24 cellular contexts compared by ENCODE assay signal in the genomic region with DNA sequence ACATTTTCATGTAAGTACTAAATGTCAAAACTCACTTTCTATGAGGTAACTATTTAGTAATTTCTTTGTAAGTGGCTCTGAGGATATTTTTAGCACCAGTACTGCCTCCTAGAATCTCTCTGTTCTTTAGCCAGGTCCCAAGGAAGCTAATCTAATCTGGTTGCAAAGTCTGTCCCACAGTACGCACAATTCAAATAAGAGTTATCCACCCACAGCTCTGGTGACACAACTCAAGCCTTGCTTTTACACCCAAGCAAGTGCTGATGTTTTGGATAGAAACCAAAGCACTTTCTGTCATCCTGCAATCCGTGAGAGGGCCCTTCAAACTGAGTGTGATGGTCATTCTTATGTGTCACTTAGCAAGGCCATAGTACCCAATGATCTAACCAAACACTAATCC. TPM values are rescaled to one million over a fixed set of nuclear protein-coding genes. Genes with fewer than 3 reads are reported as not detected.
A peak's percentile ranks its signal among the peaks of the same experiment; 100 is the strongest.
DNase-seq lines count a peak whose midpoint lies in the region; ATAC-seq lines count a peak whose summit lies in the region.
"Had no signal": no experiment of that assay in that cellular context is flagged by ENCODE, and none has a peak within 500 bp of the region (broad histone marks: within the 10 kb centered on the region; RNA-seq: fewer than 3 reads in every experiment).

No MANE protein-coding gene starts in this region.

- no peaks in the 10 kb centered on the region for H3K9me3 Mint-ChIP-seq in stimulated activated naive CD8-positive, alpha-beta T cell treated with anti-CD3 and anti-CD28 coated beads, Interleukin-15, Interleukin-2, amounts not matched to agents 100 ng/mL and 50 ng/mL, for 24 hours
- no peaks in the 10 kb centered on the region for H3K9me3 Mint-ChIP-seq in activated T-helper 17 cell treated with anti-CD3 and anti-CD28 coated beads, Interleukin-2, amount 50 U/mL, for 72 hours
- H3K9me3 Mint-ChIP-seq: GM23338; nephron; stimulated activated naive CD8-positive, alpha-beta T cell treated with anti-CD3 and anti-CD28 coated beads, Interleukin-15, amount 100 ng/mL, for 72 hours had no signal

- intact Hi-C loops in left cardiac atrium (cut with DNase I), result no loop called here

- no peaks in the 10 kb centered on the region for H3K27me3 Mint-ChIP-seq in stimulated activated naive CD8-positive, alpha-beta T cell treated with anti-CD3 and anti-CD28 coated beads, Interleukin-15, Interleukin-2, amounts not matched to agents 100 ng/mL and 50 ng/mL, for 24 hours
- H3K27me3 Mint-ChIP-seq in activated T-helper 17 cell treated with anti-CD3 and anti-CD28 coated beads, Interleukin-2, amount 50 U/mL, for 72 hours, result no peaks in the 10 kb centered on the region
- H3K27me3 Mint-ChIP-seq: stimulated activated naive CD8-positive, alpha-beta T cell treated with anti-CD3 and anti-CD28 coated beads, Interleukin-15, amount 100 ng/mL, for 72 hours had no signal

- peaks cover 93% of the 10 kb centered on the region for H3K4me1 Mint-ChIP-seq in stimulated activated naive CD8-positive, alpha-beta T cell treated with anti-CD3 and anti-CD28 coated beads, Interleukin-15, Interleukin-2, amounts not matched to agents 100 ng/mL and 50 ng/mL, for 24 hours (ENCODE audit: low read depth)
- H3K4me1 Mint-ChIP-seq in activated T-helper 17 cell treated with anti-CD3 and anti-CD28 coated beads, Interleukin-2, amount 50 U/mL, for 72 hours, result peaks cover 62% of the 10 kb centered on the region
- H3K4me1 Mint-ChIP-seq: GM23338, nephron had no signal

- H3K36me3 Mint-ChIP-seq in stimulated activated naive CD8-positive, alpha-beta T cell treated with anti-CD3 and anti-CD28 coated beads, Interleukin-15, Interleukin-2, amounts not matched to agents 100 ng/mL and 50 ng/mL, for 24 hours (ENCODE audit: low read depth), result no peaks in the 10 kb centered on the region
- H3K36me3 Mint-ChIP-seq in activated T-helper 17 cell treated with anti-CD3 and anti-CD28 coated beads, Interleukin-2, amount 50 U/mL, for 72 hours (ENCODE audit: low read depth), result peaks cover 13% of the 10 kb centered on the region

- H3K27ac Mint-ChIP-seq in stimulated activated naive CD8-positive, alpha-beta T cell treated with anti-CD3 and anti-CD28 coated beads, Interleukin-15, Interleukin-2, amounts not matched to agents 100 ng/mL and 50 ng/mL, for 24 hours, result peak overlapping the region; percentile 73
- H3K27ac Mint-ChIP-seq in activated T-helper 17 cell treated with anti-CD3 and anti-CD28 coated beads, Interleukin-2, amount 50 U/mL, for 72 hours, result peak overlapping the region; percentile 52
- H3K27ac Mint-ChIP-seq: GM23338, nephron had no signal

- H3K27ac ChIP-seq in substantia nigra (ENCODE audit: low read depth, low read length, poor library complexity, severe bottlenecking), result no peak overlapping the region
- H3K27ac ChIP-seq: adrenal gland, breast epithelium, foreskin keratinocyte, hepatocyte, ovary, tibial artery had no signal

- no peak for ATAC-seq in stimulated activated naive CD8-positive, alpha-beta T cell treated with anti-CD3 and anti-CD28 coated beads, Interleukin-15, Interleukin-2, amounts not matched to agents 100 U/mL and 50 U/mL, for 24 hours
- no peak for ATAC-seq in activated T-helper 17 cell treated with anti-CD3 and anti-CD28 coated beads, Interleukin-2, amount 50 U/mL, for 72 hours (replicated peaks)
- peak; percentile 81 to 86 for ATAC-seq in left cardiac atrium
- ATAC-seq in HG03378 (IDR thresholded peaks at IDR 0.05; ENCODE audit: unreplicated experiment), result no peak
- ATAC-seq: esophagus mucosa; foreskin keratinocyte; GM23338; stimulated activated naive CD8-positive, alpha-beta T cell treated with anti-CD3 and anti-CD28 coated beads, Interleukin-15, amount 100 ng/mL, for 72 hours had no signal

- DNase-seq in stimulated activated naive CD8-positive, alpha-beta T cell treated with anti-CD3 and anti-CD28 coated beads, Interleukin-15, Interleukin-2, amounts not matched to agents 100 U/mL and 50 U/mL, for 24 hours, result no peak
- DNase-seq in left cardiac atrium (no peak), substantia nigra (lab: John Stamatoyannopoulos, UW) (no peak), SHP77 treated with DMSO at 0.1 percent for 48 hours (lab: John Stamatoyannopoulos, UW) (no peak)
- DNase-seq: adrenal gland, cortex of kidney, DMS79, foreskin keratinocyte, GF-D8, NCI-H1417, ovary, tibial artery had no signal

- peak overlapping the region; percentile 32 for H3K4me3 Mint-ChIP-seq in stimulated activated naive CD8-positive, alpha-beta T cell treated with anti-CD3 and anti-CD28 coated beads, Interleukin-15, Interleukin-2, amounts not matched to agents 100 ng/mL and 50 ng/mL, for 24 hours
- H3K4me3 Mint-ChIP-seq in activated T-helper 17 cell treated with anti-CD3 and anti-CD28 coated beads, Interleukin-2, amount 50 U/mL, for 72 hours, result peak overlapping the region; percentile 41
- H3K4me3 Mint-ChIP-seq: GM23338, nephron had no signal

RNA-seq across cellular contexts. Expression of gene GIMAP5, which starts 14.5 kb away (rescaled TPM):
- total RNA-seq in activated T-helper 17 cell treated with anti-CD3 and anti-CD28 coated beads, Interleukin-2, amount 50 U/mL, for 72 hours, result 100 to 1,000 TPM; 106 to 142 TPM
- 10 to 100 TPM; 18.6 to 25.6 TPM for total RNA-seq in left cardiac atrium
- total RNA-seq: foreskin keratinocyte, GM23338, MCF 10A, NCI-H460, OCI-LY7 had no signal

RNA-seq across cellular contexts. Expression of gene GIMAP1, which starts 35.3 kb away (rescaled TPM):
- 1 to 10 TPM; 5.1 to 5.6 TPM for total RNA-seq in activated T-helper 17 cell treated with anti-CD3 and anti-CD28 coated beads, Interleukin-2, amount 50 U/mL, for 72 hours
- 1 to 10 TPM; 4.5 to 7.0 TPM for total RNA-seq in left cardiac atrium
- total RNA-seq: foreskin keratinocyte, GM23338, hepatocyte, MCF 10A, NCI-H460, OCI-LY7 had no signal

RNA-seq across cellular contexts. Expression of gene TMEM176B, which starts 48.5 kb away (rescaled TPM):
- total RNA-seq in activated T-helper 17 cell treated with anti-CD3 and anti-CD28 coated beads, Interleukin-2, amount 50 U/mL, for 72 hours, result not detected
- 100 to 1,000 TPM; 125 to 241 TPM for total RNA-seq in left cardiac atrium
- total RNA-seq: foreskin keratinocyte, NCI-H460 had no signal

RNA-seq across cellular contexts. Expression of gene TMEM176A, which starts 48.9 kb away (rescaled TPM):
- under 1 TPM in 1 of 2 donors, not detected in 1; 0.45 TPM for total RNA-seq in activated T-helper 17 cell treated with anti-CD3 and anti-CD28 coated beads, Interleukin-2, amount 50 U/mL, for 72 hours
- 100 to 1,000 TPM in 1 of 2 donors, 10 to 100 TPM in 1; 92.1 to 110 TPM for total RNA-seq in left cardiac atrium
- total RNA-seq: foreskin keratinocyte, GM23338, MCF 10A, OCI-LY7 had no signal

Comparison
In these comparisons a context has a peak if more than half of its experiments do, and no peak if none do; other contexts are left out.
1. ATAC-seq: peak in left cardiac atrium (2 of 2); none in stimulated activated naive CD8-positive, alpha-beta T cell treated with anti-CD3 and anti-CD28 coated beads, Interleukin-15, Interleukin-2, amounts not matched to agents 100 U/mL and 50 U/mL, for 24 hours (single experiment), activated T-helper 17 cell treated with anti-CD3 and anti-CD28 coated beads, Interleukin-2, amount 50 U/mL, for 72 hours (single experiment) and HG03378 (single experiment).
2. RNA of gene GIMAP5, which starts 14.5 kb away (total RNA-seq): 106 to 142 TPM in activated T-helper 17 cell treated with anti-CD3 and anti-CD28 coated beads, Interleukin-2, amount 50 U/mL, for 72 hours; 18.6 to 25.6 TPM in left cardiac atrium; every median in the first group is over 4 times any median in the second.
3. RNA of gene TMEM176B, which starts 48.5 kb away (total RNA-seq): 125 to 241 TPM in left cardiac atrium; not detected in activated T-helper 17 cell treated with anti-CD3 and anti-CD28 coated beads, Interleukin-2, amount 50 U/mL, for 72 hours; every median in the first group is over 100 times any median in the second.